13 cellular contexts compared by ENCODE assay signal in genomic region chr6:107080036-107080435, GRCh38. TPM values are rescaled to one million over a fixed set of nuclear protein-coding genes. Genes with fewer than 3 reads are reported as not detected.
DNase-seq lines count a peak whose midpoint lies in the region; ATAC-seq and TF ChIP-seq lines count a peak whose summit lies in the region.
"Had no signal": no experiment of that assay in that cellular context is flagged by ENCODE, and none has a peak within 500 bp of the region (broad histone marks: within the 10 kb centered on the region; RNA-seq: fewer than 3 reads in every experiment).

No MANE protein-coding gene starts in this region.

- peaks cover 8% of the 10 kb centered on the region for H3K4me1 ChIP-seq in adipocyte (ENCODE audit: control insufficient read depth, insufficient read depth, low read length)
- no peaks in the 10 kb centered on the region for H3K4me1 ChIP-seq in right lobe of liver
- H3K4me1 ChIP-seq: ascending aorta had no signal

- H3K9me3 ChIP-seq in adipocyte (ENCODE audit: control insufficient read depth, low read length) = no peaks in the 10 kb centered on the region
- no peaks in the 10 kb centered on the region for H3K9me3 ChIP-seq in right lobe of liver
- H3K9me3 ChIP-seq: ascending aorta had no signal

- intact Hi-C loops in right lobe of liver (cut with DNase I) = no loop called here

- no peak overlapping the region for H3K27ac ChIP-seq in right lobe of liver
- H3K27ac ChIP-seq: ascending aorta had no signal

- TF ChIP-seq CTCF in GM13977 (IDR thresholded peaks at IDR 0.05; ENCODE audit: extremely low read depth, insufficient read depth, missing control alignments) = peak; percentile 42
- peak in 1 of 4 donors; percentile 16 for TF ChIP-seq CTCF in right lobe of liver (IDR thresholded peaks at IDR 0.05)

- in situ Hi-C loops in GM13977 (cut with MboI; ENCODE audit: low pct_unique_long_range_greater_than_20kb, low sequenced_read_pairs, unreplicated experiment) = no loop called here

- H3K27me3 ChIP-seq in adipocyte (replicated peaks; ENCODE audit: control insufficient read depth, insufficient read depth, low read length) (no peaks in the 10 kb centered on the region), right lobe of liver (no peaks in the 10 kb centered on the region)
- H3K27me3 ChIP-seq: ascending aorta had no signal

- DNase-seq in DMS53 (lab: John Stamatoyannopoulos, UW) = peak; percentile 14
- DNase-seq in DMS53 treated with DMSO at 0.1 percent for 48 hours (lab: John Stamatoyannopoulos, UW; ENCODE audit: unreplicated experiment) = no peak
- DNase-seq in GM13977 (ENCODE audit: low spot score) = no peak
- peak; percentile 4 for DNase-seq in adipocyte (ENCODE audit: low read depth)
- DNase-seq in right lobe of liver = peak in 1 of 3 donors; percentile 24
- DNase-seq in NOMO-1 treated with DMSO at 0.1 percent for 48 hours (lab: John Stamatoyannopoulos, UW; ENCODE audit: unreplicated experiment) = no peak
- DNase-seq in DMS114 treated with DMSO at 0.1 percent for 48 hours (lab: John Stamatoyannopoulos, UW; ENCODE audit: unreplicated experiment) = no peak
- DNase-seq: activated CD4-positive, alpha-beta T cell treated with anti-CD3 and anti-CD28 coated beads, Interleukin-2, amount 50 U/mL, for 4 hours; NCI-H1105; SHP77 treated with DMSO at 0.1 percent for 48 hours had no signal

- WGBS in right lobe of liver (ENCODE audit: insufficient coverage, low coverage, low lambda C conversion rate, missing lambda C conversion rate) = 83% methylated on average over 3 of the region's 5 CpGs

- ATAC-seq in right lobe of liver (peak; percentile 31 to 59 (median 40)), GM21360 (IDR thresholded peaks at IDR 0.05; ENCODE audit: unreplicated experiment) (no peak)

- no peaks in the 10 kb centered on the region for H3K36me3 ChIP-seq in adipocyte (ENCODE audit: control insufficient read depth, insufficient read depth, low read length, severe bottlenecking)
- H3K36me3 ChIP-seq in right lobe of liver = no peaks in the 10 kb centered on the region

- H3K4me3 ChIP-seq in adipocyte (ENCODE audit: low read length) (no peak overlapping the region), right lobe of liver (no peak overlapping the region)
- H3K4me3 ChIP-seq: ascending aorta, lung had no signal

- no peak for TF ChIP-seq POLR2A in right lobe of liver (IDR thresholded peaks at IDR 0.05)

- no peak overlapping the region for H3K9ac ChIP-seq in adipocyte (ENCODE audit: low read length)

RNA-seq across cellular contexts. Expression of gene BEND3, which starts 35.3 kb away (rescaled TPM):
- 1 to 10 TPM in 4 of 6 experiments, under 1 TPM in 2; 0.83 to 2.7 (median 1.4) TPM for total RNA-seq in right lobe of liver

RNA-seq across cellular contexts. Expression of gene MTRES1, which starts 52.0 kb away (rescaled TPM):
- 10 to 100 TPM in 5 of 6 experiments, 1 to 10 TPM in 1; 9.8 to 17.6 (median 12.9) TPM for total RNA-seq in right lobe of liver
- total RNA-seq: ascending aorta had no signal

Comparison
In these comparisons a context has a peak if more than half of its experiments do, and no peak if none do; other contexts are left out.
1. DNase-seq: peak in DMS53 (single experiment) and adipocyte (single experiment); none in DMS53 treated with DMSO at 0.1 percent for 48 hours (single experiment), GM13977 (single experiment), NOMO-1 treated with DMSO at 0.1 percent for 48 hours (single experiment) and DMS114 treated with DMSO at 0.1 percent for 48 hours (single experiment).